Comparison of ENCODE assay signal across 1 cellular context in the genomic region with DNA sequence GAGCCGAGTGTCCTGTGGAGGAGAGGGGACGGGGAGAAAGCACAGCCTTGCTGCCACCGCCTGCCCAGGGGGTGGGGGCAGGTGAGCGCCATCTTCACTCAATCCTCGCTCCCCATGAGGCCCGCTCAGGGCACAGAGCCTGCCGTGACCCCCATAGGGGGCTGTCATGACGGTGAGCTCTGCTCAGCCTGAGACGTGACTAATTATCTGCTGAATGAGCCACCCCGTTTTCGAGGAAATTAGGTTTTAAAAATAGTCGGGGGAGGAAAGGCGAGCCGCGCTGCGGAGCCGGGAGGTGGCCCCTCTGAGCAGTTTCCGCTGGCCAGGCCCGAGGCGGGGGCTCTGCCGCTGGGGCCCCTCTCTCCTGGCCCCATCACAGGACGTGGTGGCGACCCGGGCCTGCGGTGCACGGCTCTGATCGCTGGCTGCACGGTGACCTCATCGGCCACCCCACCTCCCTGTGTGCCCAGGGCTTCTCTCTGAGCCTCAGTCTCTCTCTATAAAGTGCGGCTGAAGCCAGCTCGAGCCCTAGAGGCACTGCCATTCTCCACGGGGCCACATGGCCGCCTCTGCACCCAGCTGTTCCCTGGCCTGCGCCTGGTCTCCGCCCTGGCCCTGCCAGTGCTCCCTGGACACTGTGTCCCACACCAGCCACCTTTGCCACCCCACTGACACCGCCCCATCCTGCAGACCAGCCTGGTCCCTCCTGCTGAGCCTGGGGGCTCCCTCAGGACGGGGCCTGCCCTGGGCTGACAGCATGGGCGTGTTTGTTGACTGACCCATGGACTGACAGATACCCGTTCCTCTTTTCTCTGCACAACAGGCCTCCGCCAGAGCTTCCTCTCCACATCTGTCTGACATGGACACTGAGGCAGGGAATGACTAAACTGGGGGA.
TF ChIP-seq lines count a peak whose summit lies in the region.

No MANE protein-coding gene starts in this region.

TF ChIP-seq in H1, 55 proteins besides CTCF, POLR2A, EP300 and RAD21:
- TF ChIP-seq SRF (IDR thresholded peaks at IDR 0.05; ENCODE audit: low read depth, low read length) (no peak), SUZ12 (IDR thresholded peaks at IDR 0.05; ENCODE audit: low read length) (no peak)
